ENCODE assay signal across 8 cellular contexts in the genomic region with DNA sequence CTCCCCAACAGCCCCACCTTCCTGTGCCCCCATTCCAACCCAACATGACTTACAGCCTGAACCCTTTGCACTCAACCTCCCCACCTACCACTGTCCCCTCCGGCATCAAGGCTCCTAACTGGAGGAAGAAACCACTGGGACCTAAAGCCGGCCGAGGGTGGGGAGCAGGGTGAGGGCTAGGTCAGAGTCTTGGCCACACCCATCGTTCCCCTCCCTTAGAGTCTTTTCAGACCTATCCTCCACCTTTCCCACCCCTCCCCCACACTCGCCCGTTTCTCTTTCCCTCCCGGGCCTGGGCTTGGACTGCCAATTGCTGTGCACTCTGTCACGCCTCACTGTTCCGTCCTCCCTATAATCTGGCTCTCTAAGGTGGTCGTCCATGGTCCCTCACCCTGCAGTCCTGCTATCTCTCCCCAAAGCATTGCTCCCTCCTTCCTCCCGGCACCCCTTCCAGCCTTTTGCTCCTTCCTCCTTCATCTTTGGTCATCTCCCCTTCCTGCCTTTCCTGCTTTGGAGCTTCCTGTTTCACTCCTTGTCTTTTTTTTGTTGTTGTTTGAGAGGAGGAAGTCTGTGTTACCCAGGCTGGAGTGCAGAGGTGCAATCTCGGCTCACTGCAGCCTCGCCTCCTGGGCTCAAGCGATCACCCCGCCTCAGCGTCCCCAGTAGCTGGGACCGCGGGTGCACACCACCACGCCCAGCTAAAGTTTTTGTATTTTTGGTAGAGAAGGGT. TPM values are rescaled to one million over a fixed set of nuclear protein-coding genes. Genes with fewer than 3 reads are reported as not detected.
DNase-seq lines count a peak whose midpoint lies in the region; ATAC-seq and TF ChIP-seq lines count a peak whose summit lies in the region.

No MANE protein-coding gene starts in this region.

- H3K4me1 ChIP-seq in colonic mucosa: no peaks in the 10 kb centered on the region
- peaks cover 29 to 35% of the 10 kb centered on the region in 2 donors for H3K4me1 ChIP-seq in mucosa of rectum (ENCODE audit: control insufficient read depth in 2 of 2, insufficient read depth in 2 of 2, low read length in 2 of 2)

- intact Hi-C loops in colonic mucosa (cut with DNase I): loop anchor here (5.0 kb wide), 1 partner anchor 34 kb away; no protein-coding TSS in a partner anchor

- H3K4me3 ChIP-seq in colonic mucosa: peak overlapping the region; percentile 77
- H3K4me3 ChIP-seq in mucosa of rectum (ENCODE audit: low read length in 2 of 2): peak overlapping the region; percentile 87 to 91

- DNase-seq in DMS79 (lab: John Stamatoyannopoulos, UW) (peak; percentile 52), NCI-H146 treated with DMSO at 0.1 percent for 48 hours (lab: John Stamatoyannopoulos, UW; ENCODE audit: unreplicated experiment) (peak; percentile 19), colonic mucosa (peak; percentile 98), NCI-H1092 (lab: John Stamatoyannopoulos, UW) (no peak)

- H3K27me3 ChIP-seq in colonic mucosa (no peaks in the 10 kb centered on the region), mucosa of rectum (ENCODE audit: control insufficient read depth in 2 of 2, insufficient read depth in 2 of 2, low read length in 2 of 2) (peaks cover 6 to 8% of the 10 kb centered on the region in 2 donors)

- H3K36me3 ChIP-seq in colonic mucosa (no peaks in the 10 kb centered on the region), mucosa of rectum (ENCODE audit: control insufficient read depth in 2 of 2, insufficient read depth in 2 of 2, low read length in 2 of 2) (peaks cover 7 to 14% of the 10 kb centered on the region in 2 donors)

- TF ChIP-seq CTCF in colonic mucosa (IDR thresholded peaks at IDR 0.05): no peak

- ATAC-seq in HG02870 (IDR thresholded peaks at IDR 0.05; ENCODE audit: unreplicated experiment) (no peak), GM19455 (IDR thresholded peaks at IDR 0.05; ENCODE audit: unreplicated experiment) (no peak), GM18502 (IDR thresholded peaks at IDR 0.05; ENCODE audit: poor library complexity, unreplicated experiment) (no peak)

- H3K27ac ChIP-seq in colonic mucosa (peak overlapping the region; percentile 93), mucosa of rectum (ENCODE audit: low read depth in 2 of 2, low read length in 2 of 2) (peak overlapping the region; percentile 97 to 100)

- H3K9ac ChIP-seq in colonic mucosa (ENCODE audit: low read depth in 2 of 2, low read length in 2 of 2) (peak overlapping the region; percentile 87 to 96), mucosa of rectum (ENCODE audit: low read depth in 1 of 2, low read length in 2 of 2) (peak overlapping the region; percentile 92 to 100)

- no peaks in the 10 kb centered on the region for H3K9me3 ChIP-seq in colonic mucosa
- H3K9me3 ChIP-seq in mucosa of rectum (ENCODE audit: control insufficient read depth in 2 of 2, low read length in 2 of 2): no peaks in the 10 kb centered on the region

RNA-seq across cellular contexts. Expression of gene CLDN7, which starts 1.0 kb away (rescaled TPM):
- 100 to 1,000 TPM; 798 to 919 TPM for total RNA-seq in colonic mucosa

RNA-seq across cellular contexts. Expression of gene ELP5, which starts 11.2 kb away (rescaled TPM):
- 10 to 100 TPM; 34.4 to 77.9 TPM for total RNA-seq in colonic mucosa

RNA-seq across cellular contexts. Expression of gene CTDNEP1, which starts 11.7 kb away (rescaled TPM):
- total RNA-seq in colonic mucosa: 100 to 1,000 TPM; 124 to 145 TPM

RNA-seq across cellular contexts. Expression of gene SLC2A4, which starts 18.3 kb away (rescaled TPM):
- total RNA-seq in colonic mucosa: 1 to 10 TPM; 1.9 to 5.7 TPM

RNA-seq across cellular contexts. Expression of gene GABARAP, which starts 21.0 kb away (rescaled TPM):
- total RNA-seq in colonic mucosa: 100 to 1,000 TPM; 378 to 513 TPM
